8 cellular contexts compared by ENCODE assay signal in genomic region chr6:30007132-30007764, GRCh38. TPM values are rescaled to one million over a fixed set of nuclear protein-coding genes. Genes with fewer than 3 reads are reported as not detected.
DNase-seq lines count a peak whose midpoint lies in the region; ATAC-seq and TF ChIP-seq lines count a peak whose summit lies in the region.

No MANE protein-coding gene starts in this region.

- H3K4me2 ChIP-seq in neural cell (ENCODE audit: low read length) = no peak overlapping the region

- H3K79me2 ChIP-seq in neural cell (replicated peaks; ENCODE audit: insufficient read depth, low read length) = no peaks in the 10 kb centered on the region

- WGBS in esophagus muscularis mucosa = 12% methylated on average over 13 of the region's 42 CpGs

- H2AFZ ChIP-seq in neural cell (ENCODE audit: low read depth, low read length) = no peak overlapping the region

- peak overlapping the region; percentile 60 to 65 (median 62) for H3K4me3 ChIP-seq in esophagus muscularis mucosa
- H3K4me3 ChIP-seq in neural cell (ENCODE audit: low read length) = peak overlapping the region; percentile 51

- H3K27me3 ChIP-seq in esophagus muscularis mucosa (peaks cover 0 to 47% (median 13%) of the 10 kb centered on the region in 4 donors), neural cell (ENCODE audit: insufficient read depth, low read depth, low read length) (peaks cover 50% of the 10 kb centered on the region)

- intact Hi-C loops in esophagus muscularis mucosa (cut with DNase I) = no loop called here

- no peak for TF ChIP-seq POLR2A in esophagus muscularis mucosa (IDR thresholded peaks at IDR 0.05; ENCODE audit: low read depth)

- H3K9me3 ChIP-seq in esophagus muscularis mucosa (no peaks in the 10 kb centered on the region), neural cell (ENCODE audit: low read length) (no peaks in the 10 kb centered on the region)

- peaks cover 9 to 23% (median 20%) of the 10 kb centered on the region in 4 donors for H3K4me1 ChIP-seq in esophagus muscularis mucosa

- H3K27ac ChIP-seq in esophagus muscularis mucosa (replicated peaks in 1 of 4) (no peak overlapping the region), neural cell (ENCODE audit: low read length) (no peak overlapping the region)

- no peak overlapping the region for H3K9ac ChIP-seq in neural cell (ENCODE audit: low read length)

- no peak for TF ChIP-seq RAD21 in neural cell (conservative IDR thresholded peaks at IDR 0.05)

- DNase-seq in DMS79 treated with DMSO at 0.1 percent for 48 hours (lab: John Stamatoyannopoulos, UW) (peak; percentile 42), esophagus muscularis mucosa (ENCODE audit: extremely low spot score) (peak; percentile 86), NCI-H2081 treated with DMSO at 0.1 percent for 48 hours (lab: John Stamatoyannopoulos, UW) (no peak), midbrain (lab: John Stamatoyannopoulos, UW) (no peak), COLO829 (ENCODE audit: low spot score) (no peak)
- peak; percentile 4 for DNase-seq in activated CD4-positive, alpha-beta T cell treated with anti-CD3 and anti-CD28 coated beads, Interleukin-2, amount 50 U/mL, for 1 hour

- no peaks in the 10 kb centered on the region for H3K9me2 ChIP-seq in neural cell (ENCODE audit: insufficient read depth, low read length)

- no peak for TF ChIP-seq CTCF in esophagus muscularis mucosa (IDR thresholded peaks at IDR 0.05)
- TF ChIP-seq CTCF in neural cell (IDR thresholded peaks at IDR 0.05; ENCODE audit: poor library complexity, severe bottlenecking) = no peak

- H3K36me3 ChIP-seq in esophagus muscularis mucosa = peaks cover 0 to 17% (median 0%) of the 10 kb centered on the region in 4 donors
- H3K36me3 ChIP-seq in neural cell (ENCODE audit: insufficient read depth, low read length) = no peaks in the 10 kb centered on the region

- H4K20me1 ChIP-seq in neural cell (ENCODE audit: insufficient read depth) = no peaks in the 10 kb centered on the region

- no peaks in the 10 kb centered on the region for H3F3A ChIP-seq in neural cell (ENCODE audit: insufficient read depth, low read length, poor library complexity, severe bottlenecking)

- ATAC-seq in HG02588 (IDR thresholded peaks at IDR 0.05; ENCODE audit: unreplicated experiment) = no peak

- TF ChIP-seq EP300 in esophagus muscularis mucosa (IDR thresholded peaks at IDR 0.05) (no peak), neural cell (conservative IDR thresholded peaks at IDR 0.05; ENCODE audit: poor library complexity, severe bottlenecking) (no peak)

TF ChIP-seq in neural cell, 6 proteins besides CTCF, POLR2A, EP300 and RAD21:
- no peak for TF ChIP-seq TAF1 (IDR thresholded peaks at IDR 0.05; ENCODE audit: low read depth)
- TF ChIP-seq POLR2AphosphoS5 (IDR thresholded peaks at IDR 0.05) = no peak
- no peak for TF ChIP-seq EZH2 (IDR thresholded peaks at IDR 0.05; ENCODE audit: borderline replicate concordance, insufficient read depth, low read length, poor library complexity, severe bottlenecking)
- no peak for TF ChIP-seq SMC3 (conservative IDR thresholded peaks at IDR 0.05; ENCODE audit: poor library complexity)
- TF ChIP-seq MXI1 (conservative IDR thresholded peaks at IDR 0.05; ENCODE audit: poor library complexity, severe bottlenecking) = no peak
- TF ChIP-seq REST (IDR thresholded peaks at IDR 0.05; ENCODE audit: borderline replicate concordance) = no peak

RNA-seq across cellular contexts. Expression of gene POLR1H, which starts 53.8 kb away (rescaled TPM):
- total RNA-seq in esophagus muscularis mucosa = 10 to 100 TPM; 12.9 to 21.0 (median 17.4) TPM
- 42.8 and 51.4 TPM in 2 replicates for polyA plus RNA-seq in neural cell
- polyA minus RNA-seq in neural cell = 23.4 and 23.7 TPM in 2 replicates

RNA-seq across cellular contexts. Expression of gene PPP1R11, which starts 59.8 kb away (rescaled TPM):
- 10 to 100 TPM; 50.7 to 64.7 (median 60.2) TPM for total RNA-seq in esophagus muscularis mucosa
- polyA plus RNA-seq in neural cell = 39.7 and 48.1 TPM in 2 replicates
- 32.1 and 40.7 TPM in 2 replicates for polyA minus RNA-seq in neural cell

Comparison
In these comparisons a context has a peak if more than half of its experiments do, and no peak if none do; other contexts are left out.
1. DNase-seq: peak in DMS79 treated with DMSO at 0.1 percent for 48 hours (single experiment), activated CD4-positive, alpha-beta T cell treated with anti-CD3 and anti-CD28 coated beads, Interleukin-2, amount 50 U/mL, for 1 hour (single experiment) and esophagus muscularis mucosa (single experiment); none in NCI-H2081 treated with DMSO at 0.1 percent for 48 hours (single experiment), midbrain (single experiment) and COLO829 (single experiment).